ENCODE assay signal across 1 cellular context in the genomic region with DNA sequence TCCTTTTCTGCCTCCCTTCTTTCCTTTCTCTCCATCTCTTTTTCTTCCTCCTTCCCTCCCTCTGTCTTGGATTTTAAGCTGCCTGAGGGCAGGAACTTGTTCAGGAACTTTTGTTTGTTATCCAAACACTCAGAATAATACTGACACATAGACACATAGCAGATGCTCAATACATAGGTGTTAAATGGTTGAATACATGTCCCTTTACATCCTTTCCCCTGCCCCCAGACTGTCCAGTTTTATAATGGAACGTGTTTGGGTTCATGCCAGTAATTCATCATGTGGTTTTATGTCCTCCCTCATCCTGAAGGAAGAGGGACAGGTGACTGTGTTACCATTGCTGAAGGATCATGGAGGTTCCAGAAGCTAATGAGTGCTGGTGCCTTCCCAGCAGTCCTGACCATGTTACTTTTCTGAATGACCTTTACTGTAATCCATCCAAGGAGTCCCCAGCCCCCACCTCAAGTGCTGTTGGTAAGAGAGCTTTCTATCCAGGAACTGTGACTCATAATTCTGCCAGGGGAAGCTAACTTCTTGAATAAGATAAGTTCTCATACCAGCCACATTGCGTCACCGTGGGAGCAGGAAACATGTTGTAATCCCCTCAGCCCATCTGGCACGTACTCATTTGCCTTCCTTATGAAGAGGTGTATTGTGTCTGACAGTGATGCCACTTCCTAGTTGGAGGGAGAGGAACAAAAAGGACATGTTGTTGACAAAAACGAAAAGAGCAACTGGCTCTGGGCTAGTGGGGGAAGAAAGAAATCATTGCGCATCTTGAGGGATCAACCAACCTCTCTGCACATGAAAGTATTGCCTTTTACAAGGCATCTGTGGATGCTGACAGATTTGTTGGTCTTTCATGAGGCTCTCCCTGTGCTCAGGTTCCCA.
TF ChIP-seq lines count a peak whose summit lies in the region.

No MANE protein-coding gene starts in this region.

TF ChIP-seq in H1, 55 proteins besides CTCF, POLR2A, EP300 and RAD21:
- TF ChIP-seq BACH1 (IDR thresholded peaks at IDR 0.05; ENCODE audit: low read length) (no peak), RNF2 (IDR thresholded peaks at IDR 0.05; ENCODE audit: borderline replicate concordance, low read depth, low read length, missing control alignments, poor library complexity, severe bottlenecking) (no peak), CEBPB (IDR thresholded peaks at IDR 0.05; ENCODE audit: low read depth, low read length) (peak; percentile 69)
TF ChIP-seq in H1: peak in this region for 1.
